8 cellular contexts compared by ENCODE assay signal in genomic region chr3:55486857-55487375, GRCh38. TPM values are rescaled to one million over a fixed set of nuclear protein-coding genes. Genes with fewer than 3 reads are reported as not detected.
DNase-seq lines count a peak whose midpoint lies in the region; ATAC-seq and TF ChIP-seq lines count a peak whose summit lies in the region.

WNT5A (minus strand) TSS chr3:55487306; CDS start chr3:55486985, 321 bp downstream.

- DNase-seq in activated naive CD4-positive, alpha-beta T cell treated with anti-CD3 and anti-CD28 coated beads for 36 hours: no peak
- DNase-seq in activated naive CD4-positive, alpha-beta T cell (lab: John Stamatoyannopoulos, UW): no peak
- DNase-seq in WTC11 (ENCODE audit: low spot score) (peak; percentile 78), heart right ventricle (peak in 1 of 2 donors; percentile 47), psoas muscle (peak; percentile 39 to 72), NOMO-1 treated with dmso at 0.1 percent for 144 hours (lab: John Stamatoyannopoulos, UW; ENCODE audit: unreplicated experiment) (no peak)

- WGBS in heart right ventricle, 2 donors: 0 to 1% methylated on average over 46 to 52 of the region's 52 CpGs
- WGBS in psoas muscle, 3 donors: 0 to 1% (median 0%) methylated on average over 39 to 52 of the region's 52 CpGs

- H3K4me3 Mint-ChIP-seq in activated naive CD4-positive, alpha-beta T cell treated with anti-CD3 and anti-CD28 coated beads for 36 hours: peak within 1 kb of the TSS; percentile 66
- H3K4me3 Mint-ChIP-seq in WTC11: peak within 1 kb of the TSS; percentile 85

- CTCF ChIA-PET in activated naive CD4-positive, alpha-beta T cell treated with anti-CD3 and anti-CD28 coated beads for 36 hours (lab: Charles Lee): interaction anchor here (0.8 kb wide), 1 partner anchor 260 kb away, joined by 3 read pairs; no protein-coding TSS in a partner anchor
- CTCF ChIA-PET in WTC11 (lab: Charles Lee): interaction anchor here (0.6 to 1.9 kb wide), 9 partner anchors 11 to 1636 kb away, joined by 3 to 9 read pairs (median 4); no protein-coding TSS in a partner anchor

- ATAC-seq in WTC11 (peak; percentile 9), heart right ventricle (peak; percentile 14 to 53 (median 20)), psoas muscle (peak; percentile 31 to 46 (median 43)), GM19035 (IDR thresholded peaks at IDR 0.05; ENCODE audit: unreplicated experiment) (no peak), HG02678 (IDR thresholded peaks at IDR 0.05; ENCODE audit: unreplicated experiment) (no peak)

- no peaks in the 10 kb centered on the region for H3K9me3 Mint-ChIP-seq in activated naive CD4-positive, alpha-beta T cell treated with anti-CD3 and anti-CD28 coated beads for 36 hours
- no peaks in the 10 kb centered on the region for H3K9me3 Mint-ChIP-seq in WTC11

- H3K36me3 ChIP-seq in heart right ventricle (no peaks in the 10 kb centered on the region), psoas muscle (ENCODE audit: insufficient read depth in 1 of 2, low read depth in 1 of 2) (no peaks in the 10 kb centered on the region)

- peaks cover 28% of the 10 kb centered on the region for H3K4me1 Mint-ChIP-seq in activated naive CD4-positive, alpha-beta T cell treated with anti-CD3 and anti-CD28 coated beads for 36 hours (ENCODE audit: low read depth)
- H3K4me1 Mint-ChIP-seq in WTC11: peaks cover 38% of the 10 kb centered on the region

- peaks cover 2% of the 10 kb centered on the region for H3K36me3 Mint-ChIP-seq in activated naive CD4-positive, alpha-beta T cell treated with anti-CD3 and anti-CD28 coated beads for 36 hours (ENCODE audit: low read depth)
- H3K36me3 Mint-ChIP-seq in WTC11: no peaks in the 10 kb centered on the region

- peaks cover 74% of the 10 kb centered on the region for H3K27me3 Mint-ChIP-seq in activated naive CD4-positive, alpha-beta T cell treated with anti-CD3 and anti-CD28 coated beads for 36 hours (ENCODE audit: low read depth)
- peaks cover 91% of the 10 kb centered on the region for H3K27me3 Mint-ChIP-seq in WTC11 (ENCODE audit: low read depth)

- TF ChIP-seq CTCF in WTC11 (IDR thresholded peaks at IDR 0.05): no peak
- TF ChIP-seq CTCF in heart right ventricle (IDR thresholded peaks at IDR 0.05): no peak
- no peak for TF ChIP-seq CTCF in psoas muscle (IDR thresholded peaks at IDR 0.05)

- H3K27ac ChIP-seq in heart right ventricle (peak within 1 kb of the TSS in 9 of 10 donors; percentile 34 to 76 (median 69)), psoas muscle (peak within 1 kb of the TSS; percentile 59)

- H3K4me3 ChIP-seq in heart right ventricle (peak within 1 kb of the TSS; percentile 33 to 72 (median 68)), psoas muscle (peak within 1 kb of the TSS; percentile 86)

- intact Hi-C loops in activated naive CD4-positive, alpha-beta T cell treated with anti-CD3 and anti-CD28 coated beads for 36 hours (cut with micrococcal nuclease): loop anchor here (5.0 kb wide), 1 partner anchor 635 kb away; no protein-coding TSS in a partner anchor
- intact Hi-C loops in heart right ventricle (cut with DNase I): loop anchor here (5.0 to 10.0 kb wide), 11 partner anchors 85 to 765 kb away; no protein-coding TSS in a partner anchor
- intact Hi-C loops in psoas muscle (cut with DNase I): loop anchor here (5.0 to 10.0 kb wide), 7 partner anchors 238 to 1008 kb away; no protein-coding TSS in a partner anchor

- H3K27me3 ChIP-seq in heart right ventricle: peaks cover 0 to 94% (median 57%) of the 10 kb centered on the region in 7 donors
- no peaks in the 10 kb centered on the region for H3K27me3 ChIP-seq in psoas muscle (ENCODE audit: insufficient read depth in 3 of 3, low read length in 2 of 3)

- H3K27ac Mint-ChIP-seq in activated naive CD4-positive, alpha-beta T cell treated with anti-CD3 and anti-CD28 coated beads for 36 hours: peak within 1 kb of the TSS; percentile 12
- H3K27ac Mint-ChIP-seq in WTC11: peak within 1 kb of the TSS; percentile 90

- H3K4me1 ChIP-seq in heart right ventricle: peaks cover 0 to 37% (median 30%) of the 10 kb centered on the region in 9 donors
- peaks cover 3% of the 10 kb centered on the region for H3K4me1 ChIP-seq in psoas muscle

- H3K9me3 ChIP-seq in heart right ventricle: no peaks in the 10 kb centered on the region
- no peaks in the 10 kb centered on the region for H3K9me3 ChIP-seq in psoas muscle

- POLR2A ChIA-PET in WTC11 (lab: Charles Lee): interaction anchor here (0.7 kb wide), 1 partner anchor 49 kb away, joined by 4 read pairs; no protein-coding TSS in a partner anchor

TF ChIP-seq in WTC11, 78 proteins besides CTCF, POLR2A, EP300 and RAD21 (continues in another document):
- TF ChIP-seq CDX4 (CRISPR knock-in tag; IDR thresholded peaks at IDR 0.05; ENCODE audit: borderline replicate concordance) (no peak), ZNF532 (CRISPR knock-in tag; IDR thresholded peaks at IDR 0.05; ENCODE audit: borderline replicate concordance) (no peak), AR (CRISPR knock-in tag; IDR thresholded peaks at IDR 0.05) (no peak), E2F5 (CRISPR knock-in tag; IDR thresholded peaks at IDR 0.05) (no peak)

RNA-seq across cellular contexts. Expression of gene WNT5A, which starts in this region (rescaled TPM):
- not detected for total RNA-seq in activated naive CD4-positive, alpha-beta T cell treated with anti-CD3 and anti-CD28 coated beads for 36 hours
- total RNA-seq in WTC11 (2021) (4.9 to 10.6 TPM (median 5.4 TPM) in 3 replicates), heart right ventricle (1 to 10 TPM; 2.6 to 5.9 (median 3.2) TPM), psoas muscle (1 to 10 TPM in 3 of 4 donors, under 1 TPM in 1; 0.59 to 6.2 (median 2.0) TPM)
- polyA plus RNA-seq in heart right ventricle (1 to 10 TPM in 1 of 2 donors, under 1 TPM in 1; 0.33 to 1.2 TPM), psoas muscle (1 to 10 TPM in 1 of 3 donors, under 1 TPM in 2; 0.43 to 2.3 (median 0.44) TPM)

Comparison
In these comparisons a context has a peak if more than half of its experiments do, and no peak if none do; other contexts are left out.
1. DNase-seq: peak in WTC11 (single experiment) and psoas muscle (2 of 2); none in activated naive CD4-positive, alpha-beta T cell treated with anti-CD3 and anti-CD28 coated beads for 36 hours (single experiment), activated naive CD4-positive, alpha-beta T cell (0 of 4) and NOMO-1 treated with dmso at 0.1 percent for 144 hours (single experiment).
2. ATAC-seq: peak in WTC11 (single experiment), heart right ventricle (8 of 8) and psoas muscle (4 of 4); none in GM19035 (single experiment) and HG02678 (single experiment).